In genomic region chr7:157780721-157781120, GRCh38 we compare ENCODE assay signal across 33 cellular contexts.
"Had no signal": no experiment of that assay in that cellular context is flagged by ENCODE, and none has a peak within 500 bp of the region (broad histone marks: within the 10 kb centered on the region; RNA-seq: fewer than 3 reads in every experiment).

No MANE protein-coding gene starts in this region.

- H3K36me3 ChIP-seq: MG63, Peyer's patch, SJCRH30, WERI-Rb-1 had no signal

- H3K4me1 ChIP-seq: Peyer's patch, SJCRH30 had no signal

- ATAC-seq: activated CD8-positive, alpha-beta memory T cell treated with anti-CD3 and anti-CD28 coated beads, Interleukin-2, amount 10 ng/mL, durations not matched to agents 7 days and 5 days; activated naive CD8-positive, alpha-beta T cell treated with anti-CD3 and anti-CD28 coated beads, Interleukin-2, amount 50 U/mL, for 24 hours; PC-3 had no signal

- H3K27ac ChIP-seq: Peyer's patch, SJCRH30, SK-N-MC, WERI-Rb-1 had no signal

- H3K4me3 ChIP-seq: MG63, Peyer's patch, SJCRH30, SK-N-MC had no signal

- DNase-seq: activated CD4-positive, alpha-beta memory T cell treated with anti-CD3 and anti-CD28 coated beads, Interleukin-2, amount 10 ng/mL, durations not matched to agents 7 days and 5 days; activated CD4-positive, alpha-beta T cell treated with anti-CD3 and anti-CD28 coated beads for 1 hour; activated CD4-positive, alpha-beta T cell treated with anti-CD3 and anti-CD28 coated beads for 48 hours; activated CD4-positive, CD25-positive, alpha-beta regulatory T cell; activated CD8-positive, alpha-beta memory T cell treated with anti-CD3 and anti-CD28 coated beads for 24 hours; activated CD8-positive, alpha-beta memory T cell treated with anti-CD3 and anti-CD28 coated beads, Interleukin-2, amount 10 ng/mL, durations not matched to agents 7 days and 5 days; activated CD8-positive, alpha-beta memory T cell treated with anti-CD3 and anti-CD28 coated beads, Interleukin-2, amount 50 U/mL, for 48 hours; activated effector memory CD4-positive, alpha-beta T cell treated with Interleukin-2 at 50 U/mL for 16 hours; activated naive CD8-positive, alpha-beta T cell treated with anti-CD3 and anti-CD28 coated beads, Interleukin-2, amount 50 U/mL, for 24 hours; activated T-cell treated with anti-CD3 and anti-CD28 coated beads, Interleukin-2, amount 50 U/mL, for 48 hours; anterior cingulate cortex; caudate nucleus; cerebellar nuclear complex; Kasumi-1; KBM-7; MG63; NCI-H1048; NCI-H1105 treated with DMSO at 0.1 percent for 48 hours; NCI-H1436; NCI-H1694; NCI-H1930; NCI-H2081 treated with DMSO at 0.1 percent for 48 hours; NCI-H226; NCI-H446 treated with DMSO at 0.1 percent for 48 hours; NCI-H524; NK-92 treated with Interleukin-12 subunit alpha and Interleukin-12 subunit beta, amount 100 ng/mL, for 24 hours; PC-3; Peyer's patch; SHP77; SJCRH30; T1000; WERI-Rb-1 had no signal

- H3K9me3 ChIP-seq: MG63, Peyer's patch, SJCRH30 had no signal

- H3K27me3 ChIP-seq: MG63, Peyer's patch, SJCRH30 had no signal
